In genomic region chr6:127886603-127887002, GRCh38 we compare ENCODE assay signal across 1 cellular context.
TF ChIP-seq lines count a peak whose summit lies in the region.

No MANE protein-coding gene starts in this region.

TF ChIP-seq in HepG2, 621 proteins besides CTCF, POLR2A, EP300 and RAD21:
- TF ChIP-seq FOXP1 (IDR thresholded peaks at IDR 0.05) = no peak
- TF ChIP-seq FOXP1 (CRISPR knock-in tag; IDR thresholded peaks at IDR 0.05) = no peak
- no peak for TF ChIP-seq JUN (CRISPR knock-in tag; IDR thresholded peaks at IDR 0.05)
- TF ChIP-seq FOXP4 (CRISPR knock-in tag; IDR thresholded peaks at IDR 0.05) = no peak
- TF ChIP-seq ATF1 (CRISPR knock-in tag; IDR thresholded peaks at IDR 0.05) = no peak
- no peak for TF ChIP-seq PAXIP1 (CRISPR knock-in tag; conservative IDR thresholded peaks at IDR 0.05)
- no peak for TF ChIP-seq ZNF558 (CRISPR knock-in tag; IDR thresholded peaks at IDR 0.05; ENCODE audit: borderline replicate concordance)
- no peak for TF ChIP-seq JUNB (CRISPR knock-in tag; IDR thresholded peaks at IDR 0.05; ENCODE audit: borderline replicate concordance)
- TF ChIP-seq DBP (CRISPR knock-in tag; IDR thresholded peaks at IDR 0.05; ENCODE audit: not compliant biosample characterization) = no peak
- TF ChIP-seq KDM5B (CRISPR knock-in tag; IDR thresholded peaks at IDR 0.05; ENCODE audit: borderline replicate concordance) = no peak
- TF ChIP-seq ZBTB7A (CRISPR knock-in tag; IDR thresholded peaks at IDR 0.05) = no peak
- no peak for TF ChIP-seq SUZ12 (IDR thresholded peaks at IDR 0.05; ENCODE audit: low read depth, low read length)
- no peak for TF ChIP-seq ZNF781 (CRISPR knock-in tag; IDR thresholded peaks at IDR 0.05; ENCODE audit: borderline replicate concordance, not compliant biosample characterization)
- TF ChIP-seq HCFC1 (IDR thresholded peaks at IDR 0.05; ENCODE audit: low read depth, low read length) = no peak
- no peak for TF ChIP-seq ZNF143 (CRISPR knock-in tag; IDR thresholded peaks at IDR 0.05)
- no peak for TF ChIP-seq ARID5B (CRISPR knock-in tag; IDR thresholded peaks at IDR 0.05)
